8 cellular contexts compared by ENCODE assay signal in the genomic region with DNA sequence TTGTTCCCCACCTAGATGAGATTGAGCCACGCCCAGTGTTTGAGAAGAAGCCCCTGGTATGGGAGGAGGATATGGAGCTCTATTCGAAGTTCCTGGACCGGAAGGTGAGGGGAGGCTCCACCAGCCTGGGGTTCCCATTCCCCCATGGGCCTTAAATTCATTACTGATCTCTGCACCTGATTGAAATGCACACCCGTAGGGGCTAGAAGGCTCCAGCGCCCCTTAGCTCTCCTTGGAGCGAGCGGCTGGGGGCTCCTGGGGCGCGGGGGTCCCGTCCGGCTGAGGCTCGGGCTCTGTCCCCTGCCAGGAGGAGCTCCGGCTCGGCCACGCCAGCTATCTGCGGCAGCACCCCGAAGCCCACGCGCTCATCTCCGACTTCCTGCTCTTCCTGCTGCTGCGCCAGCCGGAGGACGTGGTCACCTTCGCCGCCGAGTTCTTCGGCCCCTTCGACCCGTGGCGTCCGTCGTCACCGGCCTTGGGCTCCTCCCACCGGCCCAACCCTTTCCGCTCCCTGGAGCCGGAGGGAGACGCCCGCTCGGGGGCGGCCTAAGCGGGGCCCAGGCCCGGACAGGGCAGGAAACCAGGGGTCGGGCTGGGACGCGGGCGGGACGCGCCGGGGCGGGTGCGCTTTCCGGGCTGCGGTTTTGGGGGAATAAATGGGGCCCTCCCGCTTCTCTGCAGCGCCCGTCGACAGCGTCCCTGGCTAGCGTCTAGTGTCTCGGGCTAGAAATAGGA. TPM values are rescaled to one million over a fixed set of nuclear protein-coding genes. Genes with fewer than 3 reads are reported as not detected.
DNase-seq lines count a peak whose midpoint lies in the region; ATAC-seq and TF ChIP-seq lines count a peak whose summit lies in the region.

No MANE protein-coding gene starts in this region.

- no peaks in the 10 kb centered on the region for H3K27me3 ChIP-seq in MG63
- H3K27me3 ChIP-seq in effector memory CD4-positive, alpha-beta T cell (replicated peaks; ENCODE audit: control insufficient read depth, insufficient read depth, low read length, poor library complexity, severe bottlenecking) = no peaks in the 10 kb centered on the region

- ATAC-seq in GM21737 (IDR thresholded peaks at IDR 0.05; ENCODE audit: unreplicated experiment) = peak; percentile 93
- peak; percentile 96 for ATAC-seq in activated CD8-positive, alpha-beta T cell treated with anti-CD3 and anti-CD28 coated beads, Interleukin-2, amount 10 ng/mL, durations not matched to agents 7 days and 5 days

- POLR2A ChIA-PET in activated CD8-positive, alpha-beta T cell treated with anti-CD3 and anti-CD28 coated beads, Interleukin-2, amount 10 ng/mL, durations not matched to agents 7 days and 5 days (lab: Charles Lee) = interaction anchor here (1.0 to 1.6 kb wide), 2 partner anchors 10 to 29 kb away, joined by 3 to 5 read pairs; no protein-coding TSS in a partner anchor

- CTCF ChIA-PET in activated CD8-positive, alpha-beta T cell treated with anti-CD3 and anti-CD28 coated beads, Interleukin-2, amount 10 ng/mL, durations not matched to agents 7 days and 5 days (lab: Charles Lee) = interaction anchor here (0.6 to 1.5 kb wide), 5 partner anchors 9 to 94 kb away, joined by 3 to 7 read pairs (median 3); a partner anchor contains a TSS

- H3K4me3 ChIP-seq in MG63 = peak overlapping the region; percentile 38
- peak overlapping the region; percentile 64 for H3K4me3 ChIP-seq in effector memory CD4-positive, alpha-beta T cell (ENCODE audit: insufficient read depth, low read depth, low read length, poor library complexity, severe bottlenecking)

- H3K4me3 Mint-ChIP-seq in activated CD8-positive, alpha-beta T cell treated with anti-CD3 and anti-CD28 coated beads, Interleukin-2, amount 10 ng/mL, durations not matched to agents 7 days and 5 days = peak overlapping the region; percentile 78
- H3K4me3 Mint-ChIP-seq in mesothelial cell of epicardium = peak overlapping the region; percentile 65

- no peaks in the 10 kb centered on the region for H3K9me3 ChIP-seq in MG63
- no peaks in the 10 kb centered on the region for H3K9me3 ChIP-seq in effector memory CD4-positive, alpha-beta T cell (ENCODE audit: control insufficient read depth, low read length)

- H3K36me3 Mint-ChIP-seq in activated CD8-positive, alpha-beta T cell treated with anti-CD3 and anti-CD28 coated beads, Interleukin-2, amount 10 ng/mL, durations not matched to agents 7 days and 5 days (ENCODE audit: low read depth) = peaks cover 2% of the 10 kb centered on the region
- no peaks in the 10 kb centered on the region for H3K36me3 Mint-ChIP-seq in mesothelial cell of epicardium

- H3K27ac ChIP-seq in effector memory CD4-positive, alpha-beta T cell (ENCODE audit: insufficient read depth, low read length, poor library complexity, severe bottlenecking) = peak overlapping the region; percentile 63

- H3K9me3 Mint-ChIP-seq in activated CD8-positive, alpha-beta T cell treated with anti-CD3 and anti-CD28 coated beads, Interleukin-2, amount 10 ng/mL, durations not matched to agents 7 days and 5 days (ENCODE audit: insufficient read depth) = no peaks in the 10 kb centered on the region
- no peaks in the 10 kb centered on the region for H3K9me3 Mint-ChIP-seq in mesothelial cell of epicardium

- H3K4me1 Mint-ChIP-seq in activated CD8-positive, alpha-beta T cell treated with anti-CD3 and anti-CD28 coated beads, Interleukin-2, amount 10 ng/mL, durations not matched to agents 7 days and 5 days (ENCODE audit: low read depth) = peaks cover 36% of the 10 kb centered on the region
- peaks cover 11% of the 10 kb centered on the region for H3K4me1 Mint-ChIP-seq in mesothelial cell of epicardium

- no peak for TF ChIP-seq CTCF in mesothelial cell of epicardium (IDR thresholded peaks at IDR 0.05; ENCODE audit: unreplicated experiment)

- peaks cover 6% of the 10 kb centered on the region for H3K4me1 ChIP-seq in effector memory CD4-positive, alpha-beta T cell (ENCODE audit: control insufficient read depth, insufficient read depth, low read length, poor library complexity, severe bottlenecking)

- peaks cover 16% of the 10 kb centered on the region for H3K27me3 Mint-ChIP-seq in activated CD8-positive, alpha-beta T cell treated with anti-CD3 and anti-CD28 coated beads, Interleukin-2, amount 10 ng/mL, durations not matched to agents 7 days and 5 days (ENCODE audit: low read depth)
- H3K27me3 Mint-ChIP-seq in mesothelial cell of epicardium (ENCODE audit: low read depth) = no peaks in the 10 kb centered on the region

- DNase-seq in EL (peak; percentile 84), MG63 (peak; percentile 80), mesothelial cell of epicardium (ENCODE audit: low spot score in 2 of 2, unreplicated experiment in 2 of 2) (peak in 1 of 2 experiments; percentile 55), NCI-H2107 (lab: John Stamatoyannopoulos, UW) (no peak)
- DNase-seq in activated CD8-positive, alpha-beta T cell treated with anti-CD3 and anti-CD28 coated beads, Interleukin-2, amount 10 ng/mL, durations not matched to agents 7 days and 5 days = peak; percentile 80
- peak; percentile 65 to 73 (median 69) for DNase-seq in effector memory CD4-positive, alpha-beta T cell
- DNase-seq in stimulated activated CD8-positive, alpha-beta memory T cell treated with anti-CD3 and anti-CD28 coated beads, Interleukin-15, amount 100 ng/mL, for 48 hours (ENCODE audit: low read depth in 2 of 2) = peak; percentile 70 to 73

- H3K36me3 ChIP-seq in MG63 = no peaks in the 10 kb centered on the region
- no peaks in the 10 kb centered on the region for H3K36me3 ChIP-seq in effector memory CD4-positive, alpha-beta T cell (ENCODE audit: control insufficient read depth, insufficient read depth, low read length)

- peak overlapping the region; percentile 75 for H3K27ac Mint-ChIP-seq in activated CD8-positive, alpha-beta T cell treated with anti-CD3 and anti-CD28 coated beads, Interleukin-2, amount 10 ng/mL, durations not matched to agents 7 days and 5 days
- peak overlapping the region; percentile 73 for H3K27ac Mint-ChIP-seq in mesothelial cell of epicardium

RNA-seq across cellular contexts. Expression of a gene that starts 10.9 kb away (rescaled TPM):
- total RNA-seq in MG63 (2014; rRNA removed; shearing (Covaris generic); ENCODE audit: low replicate concordance) = not detected in 2 replicates
- total RNA-seq in activated CD8-positive, alpha-beta T cell treated with anti-CD3 and anti-CD28 coated beads, Interleukin-2, amount 10 ng/mL, durations not matched to agents 7 days and 5 days = not detected
- 0.16 TPM in 1 of 3 replicates, not detected in the others for total RNA-seq in mesothelial cell of epicardium

RNA-seq across cellular contexts. Expression of a gene that starts 14.5 kb away (rescaled TPM):
- 0.03 TPM in 1 of 2 replicates, not detected in the other for total RNA-seq in MG63 (2014; rRNA removed; shearing (Covaris generic); ENCODE audit: low replicate concordance)
- total RNA-seq in activated CD8-positive, alpha-beta T cell treated with anti-CD3 and anti-CD28 coated beads, Interleukin-2, amount 10 ng/mL, durations not matched to agents 7 days and 5 days = under 1 TPM; 0.21 to 0.29 TPM
- 0.53 to 0.79 TPM (median 0.76 TPM) in 3 replicates for total RNA-seq in mesothelial cell of epicardium

RNA-seq across cellular contexts. Expression of a gene that starts 32.1 kb away (rescaled TPM):
- 82.9 and 84.6 TPM in 2 replicates for total RNA-seq in MG63 (2014; rRNA removed; shearing (Covaris generic); ENCODE audit: low replicate concordance)
- 100 to 1,000 TPM; 175 to 185 TPM for total RNA-seq in activated CD8-positive, alpha-beta T cell treated with anti-CD3 and anti-CD28 coated beads, Interleukin-2, amount 10 ng/mL, durations not matched to agents 7 days and 5 days
- 134 to 142 TPM (median 136 TPM) in 3 replicates for total RNA-seq in mesothelial cell of epicardium

RNA-seq across cellular contexts. Expression of a gene that starts 51.3 kb away (rescaled TPM):
- not detected in 2 replicates for total RNA-seq in MG63 (2014; rRNA removed; shearing (Covaris generic); ENCODE audit: low replicate concordance)
- total RNA-seq in activated CD8-positive, alpha-beta T cell treated with anti-CD3 and anti-CD28 coated beads, Interleukin-2, amount 10 ng/mL, durations not matched to agents 7 days and 5 days = not detected
- total RNA-seq in mesothelial cell of epicardium = 0.29 to 0.64 TPM (median 0.54 TPM) in 3 replicates
